Comparison of ENCODE assay signal across 1 cellular context in genomic region chr10:13299437-13300287, GRCh38.
TF ChIP-seq lines count a peak whose summit lies in the region.

Gene PHYH (minus strand): TSS chr10:13300064. CDS start chr10:13300042, 22 bp downstream.

TF ChIP-seq in HCT116, 20 proteins besides CTCF, POLR2A, EP300 and RAD21 (continued from another document):
- TF ChIP-seq REST (IDR thresholded peaks at IDR 0.05; ENCODE audit: low read depth): no peak
- TF ChIP-seq EZH2 (IDR thresholded peaks at IDR 0.05): no peak
- no peak for TF ChIP-seq ZNF274 (IDR thresholded peaks at IDR 0.05; ENCODE audit: low read depth, low read length)
- TF ChIP-seq ATF3 (IDR thresholded peaks at IDR 0.05): no peak
- peak; percentile 16 for TF ChIP-seq TCF7L2 (IDR thresholded peaks at IDR 0.05; ENCODE audit: borderline replicate concordance, extremely low read depth, insufficient read depth, insufficient read length)
- TF ChIP-seq POLR2AphosphoS5 (IDR thresholded peaks at IDR 0.05; ENCODE audit: low read depth, low read length): peak; percentile 92
